ENCODE assay signal across 15 cellular contexts in the genomic region with DNA sequence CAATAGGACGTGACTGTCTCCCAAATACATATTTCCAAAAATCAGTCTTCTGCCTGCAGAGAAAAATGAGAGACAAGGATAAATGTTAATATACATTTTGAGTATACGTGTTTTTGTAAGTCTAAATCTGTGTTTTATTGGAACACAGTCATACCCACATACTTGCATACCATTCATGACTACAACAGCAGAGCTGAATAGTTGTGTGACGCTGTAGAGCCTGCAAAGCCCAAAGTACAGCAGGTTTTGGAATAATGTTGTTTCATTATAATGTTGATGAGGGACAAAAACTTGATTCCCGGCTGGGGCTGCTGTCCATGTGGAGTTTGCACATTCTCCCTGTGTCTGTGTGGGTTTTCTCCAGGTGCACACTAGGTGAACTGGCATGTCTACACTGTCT. TPM values are rescaled to one million over a fixed set of nuclear protein-coding genes. Genes with fewer than 3 reads are reported as not detected.
A peak's percentile ranks its signal among the peaks of the same experiment; 100 is the strongest.
DNase-seq lines count a peak whose midpoint lies in the region; FAIRE-seq and TF ChIP-seq lines count a peak whose summit lies in the region.
"Had no signal": no experiment of that assay in that cellular context is flagged by ENCODE, and none has a peak within 500 bp of the region (broad histone marks: within the 10 kb centered on the region; RNA-seq: fewer than 3 reads in every experiment).

No MANE protein-coding gene starts in this region.

- no peaks in the 10 kb centered on the region for H3K79me2 ChIP-seq in mammary epithelial cell (ENCODE audit: insufficient read depth, low read length)

- H3K4me2 ChIP-seq in mammary epithelial cell (ENCODE audit: insufficient read depth, low read depth, low read length): peak overlapping the region; percentile 68
- H3K4me2 ChIP-seq: GM23338 had no signal

- DNase-seq in mammary epithelial cell (no peak), breast epithelium (ENCODE audit: low spot score in 2 of 2) (no peak), adipocyte (ENCODE audit: low read depth) (peak; percentile 65), hepatic stellate cell (ENCODE audit: low spot score) (peak; percentile 26), occipital lobe (lab: John Stamatoyannopoulos, UW) (no peak), testis (no peak), D721Med (ENCODE audit: insufficient read length, low spot score) (no peak), T-helper 9 cell (no peak)
- DNase-seq: CD8-positive, alpha-beta T cell; MM.1S; naive B cell; NCI-H1930; NCI-H510A treated with DMSO at 0.1 percent for 48 hours had no signal

- no peak for FAIRE-seq in D721Med (lab: Jason Lieb, UNC)

- intact Hi-C loops in mammary epithelial cell (cut with micrococcal nuclease): no loop called here
- intact Hi-C loops in breast epithelium (cut with DNase I; ENCODE audit: low total_unique reads): no loop called here
- intact Hi-C loops in testis (cut with DNase I; ENCODE audit: low total_unique reads): no loop called here

- 91% methylated on average over 4 of the region's 4 CpGs for WGBS in mammary epithelial cell (ENCODE audit: low coverage, missing lambda C conversion rate)
- 96 to 97% methylated on average over 4 of the region's 4 CpGs for WGBS in testis, 2 donors

- no peaks in the 10 kb centered on the region for H4K20me1 ChIP-seq in mammary epithelial cell (ENCODE audit: insufficient read depth, low read length)

- no peak for TF ChIP-seq CTCF in mammary epithelial cell (conservative IDR thresholded peaks at IDR 0.05 in 1 of 2, IDR thresholded peaks at IDR 0.05 in 1 of 2; ENCODE audit: extremely low read depth in 1 of 2, insufficient read depth in 1 of 2, low read depth in 1 of 2, low read length in 2 of 2)
- TF ChIP-seq CTCF in breast epithelium (IDR thresholded peaks at IDR 0.05): no peak
- no peak for TF ChIP-seq CTCF in testis (IDR thresholded peaks at IDR 0.05)
- TF ChIP-seq CTCF in D721Med (IDR thresholded peaks at IDR 0.05; ENCODE audit: insufficient read depth, missing control alignments): no peak

- CTCF ChIA-PET in mammary epithelial cell (lab: Charles Lee; ENCODE audit: low non-redundant PET): interaction anchor here (0.7 kb wide), 1 partner anchor 369 kb away, joined by 4 read pairs; no protein-coding TSS in a partner anchor

- H3K9ac ChIP-seq in mammary epithelial cell (ENCODE audit: insufficient read depth, low read length): no peak overlapping the region
- peak overlapping the region; percentile 33 for H3K9ac ChIP-seq in adipocyte (ENCODE audit: low read length)

- peaks cover 41% of the 10 kb centered on the region for H3K4me1 ChIP-seq in mammary epithelial cell (ENCODE audit: insufficient read depth, low read length)
- H3K4me1 ChIP-seq in breast epithelium: no peaks in the 10 kb centered on the region
- H3K4me1 ChIP-seq in adipocyte (ENCODE audit: control insufficient read depth, insufficient read depth, low read length): peaks cover 44% of the 10 kb centered on the region
- H3K4me1 ChIP-seq in testis: peaks cover 4% of the 10 kb centered on the region

- no TSS peak for BruUV-seq in mammary epithelial cell (replicated peaks; lab: Mats Ljungman, UMichigan)

- H3K27me3 ChIP-seq in mammary epithelial cell (ENCODE audit: insufficient read depth, low read length) (no peaks in the 10 kb centered on the region), breast epithelium (no peaks in the 10 kb centered on the region), adipocyte (replicated peaks; ENCODE audit: control insufficient read depth, insufficient read depth, low read length) (no peaks in the 10 kb centered on the region), testis (no peaks in the 10 kb centered on the region)

- dilution Hi-C loops in mammary epithelial cell (cut with HindIII; ENCODE audit: low sequenced_read_pairs): no loop called here

- H3K36me3 ChIP-seq in mammary epithelial cell (ENCODE audit: insufficient read depth, low read length) (no peaks in the 10 kb centered on the region), breast epithelium (peaks cover 20% of the 10 kb centered on the region), adipocyte (ENCODE audit: control insufficient read depth, insufficient read depth, low read length, severe bottlenecking) (peaks cover 35% of the 10 kb centered on the region), testis (ENCODE audit: low read depth, missing control alignments) (no peaks in the 10 kb centered on the region)

- in situ Hi-C loops in mammary epithelial cell (cut with MboI; ENCODE audit: low sequenced_read_pairs in 2 of 2): no loop called here

- peak overlapping the region; percentile 3 for H3K27ac ChIP-seq in mammary epithelial cell (ENCODE audit: insufficient read depth, low read depth, low read length)
- no peak overlapping the region for H3K27ac ChIP-seq in breast epithelium
- no peak overlapping the region for H3K27ac ChIP-seq in testis
- H3K27ac ChIP-seq: 22Rv1 had no signal

- H2AFZ ChIP-seq in mammary epithelial cell (ENCODE audit: low read depth, low read length): no peak overlapping the region
- H2AFZ ChIP-seq: GM23338 had no signal

- TF ChIP-seq POLR2A in breast epithelium (IDR thresholded peaks at IDR 0.05) (no peak), testis (IDR thresholded peaks at IDR 0.05) (no peak)

- H3K9me3 ChIP-seq in mammary epithelial cell (replicated peaks; ENCODE audit: insufficient read depth, low read length) (no peaks in the 10 kb centered on the region), breast epithelium (no peaks in the 10 kb centered on the region), adipocyte (ENCODE audit: control insufficient read depth, low read length) (no peaks in the 10 kb centered on the region), testis (no peaks in the 10 kb centered on the region)

- H3K4me3 ChIP-seq in mammary epithelial cell (replicated peaks in 1 of 3; ENCODE audit: insufficient read depth in 1 of 3, low read depth in 2 of 3, low read length in 3 of 3) (no peak overlapping the region), breast epithelium (no peak overlapping the region), adipocyte (ENCODE audit: low read length) (peak overlapping the region; percentile 37), testis (no peak overlapping the region)
- H3K4me3 ChIP-seq: GM23338 had no signal

RNA-seq across cellular contexts. Expression of a gene that starts 20.3 kb away (rescaled TPM):
- total RNA-seq in mammary epithelial cell: 10 to 100 TPM in 1 of 2 donors, 1 to 10 TPM in 1; 5.8 to 12.8 TPM
- 5.2 TPM for polyA plus RNA-seq in mammary epithelial cell
- polyA minus RNA-seq in mammary epithelial cell: 5.1 TPM
- total RNA-seq in breast epithelium: 10 to 100 TPM; 15.1 to 27.7 (median 16.6) TPM
- 34.5 TPM for total RNA-seq in occipital lobe
- 10 to 100 TPM; 18.2 to 20.2 TPM for total RNA-seq in testis
- polyA plus RNA-seq in testis (ENCODE audit: insufficient read depth, low read depth, low replicate concordance): 9.9 TPM

RNA-seq across cellular contexts. Expression of a gene that starts 23.8 kb away (rescaled TPM):
- total RNA-seq in mammary epithelial cell: 10 to 100 TPM; 31.5 to 68.6 TPM
- 54.7 TPM for polyA plus RNA-seq in mammary epithelial cell
- polyA minus RNA-seq in mammary epithelial cell: 67.5 TPM
- total RNA-seq in breast epithelium: 10 to 100 TPM; 58.9 to 88.5 (median 68.5) TPM
- 54.7 TPM for total RNA-seq in occipital lobe
- total RNA-seq in testis: 10 to 100 TPM; 75.1 to 81.6 TPM
- 76.6 TPM for polyA plus RNA-seq in testis (ENCODE audit: insufficient read depth, low read depth, low replicate concordance)

RNA-seq across cellular contexts. Expression of a gene that starts 46.3 kb away (rescaled TPM):
- 10 to 100 TPM in 1 of 2 donors, 1 to 10 TPM in 1; 8.3 to 12.2 TPM for total RNA-seq in mammary epithelial cell
- 6.9 TPM for polyA plus RNA-seq in mammary epithelial cell
- polyA minus RNA-seq in mammary epithelial cell: 6.1 TPM
- 10 to 100 TPM; 19.3 to 25.9 (median 20.6) TPM for total RNA-seq in breast epithelium
- 145 TPM for total RNA-seq in occipital lobe
- 10 to 100 TPM; 87.3 to 91.5 TPM for total RNA-seq in testis
- 63.1 TPM for polyA plus RNA-seq in testis (ENCODE audit: insufficient read depth, low read depth, low replicate concordance)

Comparison
In these comparisons a context has a peak if more than half of its experiments do, and no peak if none do; other contexts are left out.
1. DNase-seq: peak in adipocyte (single experiment) and hepatic stellate cell (single experiment); none in mammary epithelial cell (single experiment), breast epithelium (0 of 2), occipital lobe (single experiment), testis (single experiment), D721Med (single experiment) and T-helper 9 cell (single experiment).